ENCODE assay signal across 1 cellular context in the genomic region with DNA sequence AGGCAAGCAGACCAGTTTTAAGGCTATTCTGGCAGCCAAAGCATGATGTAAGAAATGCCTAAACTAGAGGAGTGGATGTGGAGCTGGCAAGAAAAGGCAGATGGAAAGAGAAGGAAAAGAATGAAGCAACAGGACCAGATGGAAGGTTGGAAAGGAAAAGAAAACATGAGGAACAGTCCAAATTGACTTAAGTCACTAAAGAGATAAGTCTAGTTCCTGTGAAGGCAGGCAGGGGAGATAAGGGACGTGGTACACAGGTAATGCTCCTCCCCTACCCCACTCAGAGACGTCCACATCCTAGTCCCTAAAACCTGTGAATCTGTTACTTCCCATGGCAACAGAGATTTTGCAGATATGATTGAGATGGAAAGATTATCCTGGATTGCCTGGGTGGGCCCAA.
TF ChIP-seq lines count a peak whose summit lies in the region.

No MANE protein-coding gene starts in this region.

TF ChIP-seq in HepG2, 621 proteins besides CTCF, POLR2A, EP300 and RAD21:
- TF ChIP-seq ARID5B (CRISPR knock-in tag; IDR thresholded peaks at IDR 0.05) (no peak), NFIB (CRISPR knock-in tag; IDR thresholded peaks at IDR 0.05; ENCODE audit: borderline replicate concordance) (no peak), SIN3B (IDR thresholded peaks at IDR 0.05; ENCODE audit: low read length) (no peak), ZMYM2 (CRISPR knock-in tag; IDR thresholded peaks at IDR 0.05) (no peak), ZNF552 (CRISPR knock-in tag; IDR thresholded peaks at IDR 0.05; ENCODE audit: borderline replicate concordance) (no peak), ZNF746 (CRISPR knock-in tag; IDR thresholded peaks at IDR 0.05) (no peak), EEA1 (CRISPR knock-in tag; IDR thresholded peaks at IDR 0.05; ENCODE audit: borderline replicate concordance) (no peak), HOXA9 (CRISPR knock-in tag; IDR thresholded peaks at IDR 0.05; ENCODE audit: borderline replicate concordance) (no peak), ZFP1 (CRISPR knock-in tag; IDR thresholded peaks at IDR 0.05) (no peak), CENPT (CRISPR knock-in tag; IDR thresholded peaks at IDR 0.05; ENCODE audit: low read depth) (no peak), ZNF354B (CRISPR knock-in tag; IDR thresholded peaks at IDR 0.05) (no peak), HIC2 (CRISPR knock-in tag; IDR thresholded peaks at IDR 0.05; ENCODE audit: low read depth) (no peak), RBAK (CRISPR knock-in tag; IDR thresholded peaks at IDR 0.05) (no peak), CCDC6 (CRISPR knock-in tag; IDR thresholded peaks at IDR 0.05) (no peak), ZNF839 (CRISPR knock-in tag; IDR thresholded peaks at IDR 0.05; ENCODE audit: borderline replicate concordance) (no peak), SRSF9 (IDR thresholded peaks at IDR 0.05; ENCODE audit: borderline replicate concordance, insufficient read depth, low read depth, low read length, poor library complexity, severe bottlenecking) (no peak), ZBTB21 (CRISPR knock-in tag; IDR thresholded peaks at IDR 0.05) (no peak), BRCA1 (CRISPR knock-in tag; IDR thresholded peaks at IDR 0.05) (no peak)
- TF ChIP-seq, protein P1, sequence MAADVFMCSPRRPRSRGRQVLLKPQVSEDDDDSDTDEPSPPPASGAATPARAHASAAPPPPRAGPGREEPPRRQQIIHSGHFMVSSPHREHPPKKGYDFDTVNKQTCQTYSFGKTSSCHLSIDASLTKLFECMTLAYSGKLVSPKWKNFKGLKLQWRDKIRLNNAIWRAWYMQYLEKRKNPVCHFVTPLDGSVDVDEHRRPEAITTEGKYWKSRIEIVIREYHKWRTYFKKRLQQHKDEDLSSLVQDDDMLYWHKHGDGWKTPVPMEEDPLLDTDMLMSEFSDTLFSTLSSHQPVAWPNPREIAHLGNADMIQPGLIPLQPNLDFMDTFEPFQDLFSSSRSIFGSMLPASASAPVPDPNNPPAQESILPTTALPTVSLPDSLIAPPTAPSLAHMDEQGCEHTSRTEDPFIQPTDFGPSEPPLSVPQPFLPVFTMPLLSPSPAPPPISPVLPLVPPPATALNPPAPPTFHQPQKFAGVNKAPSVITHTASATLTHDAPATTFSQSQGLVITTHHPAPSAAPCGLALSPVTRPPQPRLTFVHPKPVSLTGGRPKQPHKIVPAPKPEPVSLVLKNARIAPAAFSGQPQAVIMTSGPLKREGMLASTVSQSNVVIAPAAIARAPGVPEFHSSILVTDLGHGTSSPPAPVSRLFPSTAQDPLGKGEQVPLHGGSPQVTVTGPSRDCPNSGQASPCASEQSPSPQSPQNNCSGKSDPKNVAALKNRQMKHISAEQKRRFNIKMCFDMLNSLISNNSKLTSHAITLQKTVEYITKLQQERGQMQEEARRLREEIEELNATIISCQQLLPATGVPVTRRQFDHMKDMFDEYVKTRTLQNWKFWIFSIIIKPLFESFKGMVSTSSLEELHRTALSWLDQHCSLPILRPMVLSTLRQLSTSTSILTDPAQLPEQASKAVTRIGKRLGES (CRISPR knock-in tag; IDR thresholded peaks at IDR 0.05; ENCODE audit: borderline replicate concordance), result no peak
- TF ChIP-seq, protein P2, sequence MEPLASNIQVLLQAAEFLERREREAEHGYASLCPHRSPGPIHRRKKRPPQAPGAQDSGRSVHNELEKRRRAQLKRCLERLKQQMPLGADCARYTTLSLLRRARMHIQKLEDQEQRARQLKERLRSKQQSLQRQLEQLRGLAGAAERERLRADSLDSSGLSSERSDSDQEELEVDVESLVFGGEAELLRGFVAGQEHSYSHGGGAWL (CRISPR knock-in tag; IDR thresholded peaks at IDR 0.05), result no peak
